Comparison of ENCODE assay signal across 1 cellular context in the genomic region with DNA sequence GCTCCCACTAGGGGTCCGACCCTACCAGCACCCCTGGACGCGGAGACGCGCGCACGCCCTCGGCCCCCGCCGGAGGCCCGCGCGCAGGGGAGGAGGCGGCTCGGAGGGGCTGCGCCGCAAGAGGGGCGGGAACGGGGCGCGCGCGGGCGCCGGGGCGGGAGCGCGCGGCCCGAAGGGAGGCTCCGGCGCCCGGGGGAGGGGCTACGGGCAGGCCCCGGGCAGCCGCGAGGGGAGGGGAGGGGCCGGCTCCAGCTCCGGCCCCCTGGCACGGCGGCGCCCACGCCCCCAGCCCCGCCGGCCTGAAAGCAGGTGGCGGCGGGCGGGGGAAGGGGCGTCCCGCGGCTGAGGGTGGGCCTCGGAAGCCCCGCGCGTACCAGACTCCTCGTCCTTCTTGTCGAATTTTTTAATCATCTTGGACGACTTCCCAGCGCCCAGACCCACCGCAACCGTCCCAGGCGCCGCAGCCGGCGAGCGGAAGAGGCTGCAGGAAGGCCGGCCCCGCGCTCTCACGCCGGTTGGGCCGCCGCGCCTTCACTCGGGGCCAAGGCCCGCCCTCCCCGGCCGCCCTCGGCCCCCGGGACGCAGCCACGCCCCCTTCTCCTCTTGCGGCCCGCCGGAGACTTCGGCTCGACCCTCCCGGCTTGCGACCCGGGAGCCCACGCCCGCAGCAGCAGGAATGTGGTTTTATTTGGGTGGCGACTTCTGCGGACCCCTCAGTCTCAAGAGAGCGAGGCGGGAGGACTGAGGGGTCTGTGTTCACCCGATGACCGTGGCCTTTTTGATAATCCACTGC.
TF ChIP-seq lines count a peak whose summit lies in the region.

A gene with protein sequence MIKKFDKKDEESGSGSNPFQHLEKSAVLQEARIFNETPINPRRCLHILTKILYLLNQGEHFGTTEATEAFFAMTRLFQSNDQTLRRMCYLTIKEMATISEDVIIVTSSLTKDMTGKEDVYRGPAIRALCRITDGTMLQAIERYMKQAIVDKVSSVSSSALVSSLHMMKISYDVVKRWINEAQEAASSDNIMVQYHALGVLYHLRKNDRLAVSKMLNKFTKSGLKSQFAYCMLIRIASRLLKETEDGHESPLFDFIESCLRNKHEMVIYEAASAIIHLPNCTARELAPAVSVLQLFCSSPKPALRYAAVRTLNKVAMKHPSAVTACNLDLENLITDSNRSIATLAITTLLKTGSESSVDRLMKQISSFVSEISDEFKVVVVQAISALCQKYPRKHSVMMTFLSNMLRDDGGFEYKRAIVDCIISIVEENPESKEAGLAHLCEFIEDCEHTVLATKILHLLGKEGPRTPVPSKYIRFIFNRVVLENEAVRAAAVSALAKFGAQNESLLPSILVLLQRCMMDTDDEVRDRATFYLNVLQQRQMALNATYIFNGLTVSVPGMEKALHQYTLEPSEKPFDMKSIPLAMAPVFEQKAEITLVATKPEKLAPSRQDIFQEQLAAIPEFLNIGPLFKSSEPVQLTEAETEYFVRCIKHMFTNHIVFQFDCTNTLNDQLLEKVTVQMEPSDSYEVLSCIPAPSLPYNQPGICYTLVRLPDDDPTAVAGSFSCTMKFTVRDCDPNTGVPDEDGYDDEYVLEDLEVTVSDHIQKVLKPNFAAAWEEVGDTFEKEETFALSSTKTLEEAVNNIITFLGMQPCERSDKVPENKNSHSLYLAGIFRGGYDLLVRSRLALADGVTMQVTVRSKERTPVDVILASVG (minus strand): TSS at position 491 of the 793 bp plus-strand sequence. CDS start 80 bp downstream, at position 411.

TF ChIP-seq in K562, 482 proteins besides CTCF, POLR2A, EP300 and RAD21 (continued from another document and continues in another):
- TF ChIP-seq NR2C1 (IDR thresholded peaks at IDR 0.05) (no peak), NR2C1 (tag; IDR thresholded peaks at IDR 0.05) (no peak), ZNF586 (CRISPR knock-in tag; conservative IDR thresholded peaks at IDR 0.05) (no peak), SMARCB1 (IDR thresholded peaks at IDR 0.05; ENCODE audit: insufficient read length, low read depth) (no peak), ZNF780A (CRISPR knock-in tag; IDR thresholded peaks at IDR 0.05) (no peak), POU5F1 (IDR thresholded peaks at IDR 0.05; ENCODE audit: borderline replicate concordance, low read depth, low read length, partially characterized antibody) (no peak), ZNF764 (CRISPR knock-in tag; IDR thresholded peaks at IDR 0.05; ENCODE audit: low read depth) (no peak), CHD1 (IDR thresholded peaks at IDR 0.05; ENCODE audit: low read length) (peak; percentile 53), FOXK2 (conservative IDR thresholded peaks at IDR 0.05 in 1 of 2, IDR thresholded peaks at IDR 0.05 in 1 of 2; ENCODE audit: low read depth in 2 of 2) (no peak), SMC3 (conservative IDR thresholded peaks at IDR 0.05; ENCODE audit: insufficient read depth, low read depth, low read length) (no peak), SIX5 (IDR thresholded peaks at IDR 0.05; ENCODE audit: borderline replicate concordance in 1 of 2, insufficient read depth in 1 of 2, low read depth in 1 of 2, low read length in 2 of 2) (no peak), TEAD2 (tag; IDR thresholded peaks at IDR 0.05) (no peak), BRF1 (IDR thresholded peaks at IDR 0.05; ENCODE audit: borderline replicate concordance, extremely low read depth, insufficient read length) (no peak), MAZ (CRISPR knock-in tag; conservative IDR thresholded peaks at IDR 0.05 in 1 of 2, IDR thresholded peaks at IDR 0.05 in 1 of 2) (peak; percentile 73 to 75), ZNF143 (CRISPR knock-in tag; IDR thresholded peaks at IDR 0.05) (no peak), DPF2 (IDR thresholded peaks at IDR 0.05) (no peak), TEAD4 (IDR thresholded peaks at IDR 0.05; ENCODE audit: low read length) (no peak; the same call in 1 of the 2 replicates), TEAD4 (CRISPR knock-in tag; IDR thresholded peaks at IDR 0.05; ENCODE audit: borderline replicate concordance) (no peak), ILK (tag; IDR thresholded peaks at IDR 0.05; ENCODE audit: borderline replicate concordance, low read depth) (no peak), CHD2 (IDR thresholded peaks at IDR 0.05; ENCODE audit: low read depth, low read length) (peak; percentile 51), ARID1B (IDR thresholded peaks at IDR 0.05) (no peak), TRIM24 (IDR thresholded peaks at IDR 0.05) (no peak), CEBPG (CRISPR knock-in tag; IDR thresholded peaks at IDR 0.05) (no peak), CEBPG (tag; conservative IDR thresholded peaks at IDR 0.05 in 1 of 2, IDR thresholded peaks at IDR 0.05 in 1 of 2) (no peak), ZNF445 (CRISPR knock-in tag; IDR thresholded peaks at IDR 0.05; ENCODE audit: low read depth) (no peak), TCF3 (CRISPR knock-in tag; IDR thresholded peaks at IDR 0.05) (no peak), ZC3H11A (IDR thresholded peaks at IDR 0.05; ENCODE audit: low read depth, low read length) (no peak), ILF3 (IDR thresholded peaks at IDR 0.05; ENCODE audit: borderline replicate concordance) (no peak), THRAP3 (IDR thresholded peaks at IDR 0.05; ENCODE audit: borderline replicate concordance) (no peak), ZNF217 (CRISPR knock-in tag; IDR thresholded peaks at IDR 0.05) (no peak), ZBTB1 (CRISPR knock-in tag; IDR thresholded peaks at IDR 0.05; ENCODE audit: borderline replicate concordance, low read depth) (0 out of 2 replicates have a peak, but pooled peaks have one; percentile 43), FOXM1 (IDR thresholded peaks at IDR 0.05; ENCODE audit: low read depth) (no peak), FOXM1 (CRISPR knock-in tag; IDR thresholded peaks at IDR 0.05; ENCODE audit: low read depth) (no peak), SMARCA5 (IDR thresholded peaks at IDR 0.05) (no peak; the same call in 1 of the 2 replicates), XRCC3 (IDR thresholded peaks at IDR 0.05) (no peak), ZNF133 (CRISPR knock-in tag; IDR thresholded peaks at IDR 0.05) (no peak), STAG1 (CRISPR knock-in tag; IDR thresholded peaks at IDR 0.05; ENCODE audit: borderline replicate concordance) (no peak), SUPT5H (IDR thresholded peaks at IDR 0.05) (peak; percentile 74), CREM (IDR thresholded peaks at IDR 0.05; ENCODE audit: low read depth) (peak; percentile 59), XRCC5 (IDR thresholded peaks at IDR 0.05; ENCODE audit: low read depth, low read length) (no peak), HDGF (IDR thresholded peaks at IDR 0.05) (no peak), PHB2 (IDR thresholded peaks at IDR 0.05; ENCODE audit: low read depth) (no peak), ZNF695 (CRISPR knock-in tag; IDR thresholded peaks at IDR 0.05) (no peak), ZNF23 (CRISPR knock-in tag; IDR thresholded peaks at IDR 0.05) (peak; percentile 46; the same call in 1 of the 2 replicates), NCOR1 (IDR thresholded peaks at IDR 0.05) (no peak), ETV1 (tag; conservative IDR thresholded peaks at IDR 0.05; ENCODE audit: low read depth) (no peak), KDM4B (IDR thresholded peaks at IDR 0.05; ENCODE audit: borderline replicate concordance in 2 of 2, low read depth in 1 of 2) (peak in 1 of 2 experiments; percentile 77; a peak in 1 of 4 replicates), CBFA2T2 (conservative IDR thresholded peaks at IDR 0.05) (no peak), ZNF212 (CRISPR knock-in tag; IDR thresholded peaks at IDR 0.05) (no peak), ZNF707 (CRISPR knock-in tag; conservative IDR thresholded peaks at IDR 0.05) (no peak), BCOR (IDR thresholded peaks at IDR 0.05) (no peak), MTF1 (CRISPR knock-in tag; IDR thresholded peaks at IDR 0.05; ENCODE audit: borderline replicate concordance) (no peak), PTBP1 (IDR thresholded peaks at IDR 0.05; ENCODE audit: low read depth, low read length) (no peak), ZNF766 (CRISPR knock-in tag; conservative IDR thresholded peaks at IDR 0.05) (peak; percentile 60; the same call in 1 of the 2 replicates), NUFIP1 (IDR thresholded peaks at IDR 0.05; ENCODE audit: partially characterized antibody) (no peak), ZNF197 (CRISPR knock-in tag; IDR thresholded peaks at IDR 0.05; ENCODE audit: low read depth) (0 out of 2 replicates have a peak, but pooled peaks have one; percentile 34)
- TF ChIP-seq, protein P1, sequence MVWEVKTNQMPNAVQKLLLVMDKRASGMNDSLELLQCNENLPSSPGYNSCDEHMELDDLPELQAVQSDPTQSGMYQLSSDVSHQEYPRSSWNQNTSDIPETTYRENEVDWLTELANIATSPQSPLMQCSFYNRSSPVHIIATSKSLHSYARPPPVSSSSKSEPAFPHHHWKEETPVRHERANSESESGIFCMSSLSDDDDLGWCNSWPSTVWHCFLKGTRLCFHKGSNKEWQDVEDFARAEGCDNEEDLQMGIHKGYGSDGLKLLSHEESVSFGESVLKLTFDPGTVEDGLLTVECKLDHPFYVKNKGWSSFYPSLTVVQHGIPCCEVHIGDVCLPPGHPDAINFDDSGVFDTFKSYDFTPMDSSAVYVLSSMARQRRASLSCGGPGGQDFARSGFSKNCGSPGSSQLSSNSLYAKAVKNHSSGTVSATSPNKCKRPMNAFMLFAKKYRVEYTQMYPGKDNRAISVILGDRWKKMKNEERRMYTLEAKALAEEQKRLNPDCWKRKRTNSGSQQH (CRISPR knock-in tag; IDR thresholded peaks at IDR 0.05), result no peak
- TF ChIP-seq, protein P2, sequence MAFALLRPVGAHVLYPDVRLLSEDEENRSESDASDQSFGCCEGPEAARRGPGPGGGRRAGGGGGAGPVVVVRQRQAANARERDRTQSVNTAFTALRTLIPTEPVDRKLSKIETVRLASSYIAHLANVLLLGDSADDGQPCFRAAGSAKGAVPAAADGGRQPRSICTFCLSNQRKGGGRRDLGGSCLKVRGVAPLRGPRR (CRISPR knock-in tag; IDR thresholded peaks at IDR 0.05), result no peak
- TF ChIP-seq, protein P3, sequence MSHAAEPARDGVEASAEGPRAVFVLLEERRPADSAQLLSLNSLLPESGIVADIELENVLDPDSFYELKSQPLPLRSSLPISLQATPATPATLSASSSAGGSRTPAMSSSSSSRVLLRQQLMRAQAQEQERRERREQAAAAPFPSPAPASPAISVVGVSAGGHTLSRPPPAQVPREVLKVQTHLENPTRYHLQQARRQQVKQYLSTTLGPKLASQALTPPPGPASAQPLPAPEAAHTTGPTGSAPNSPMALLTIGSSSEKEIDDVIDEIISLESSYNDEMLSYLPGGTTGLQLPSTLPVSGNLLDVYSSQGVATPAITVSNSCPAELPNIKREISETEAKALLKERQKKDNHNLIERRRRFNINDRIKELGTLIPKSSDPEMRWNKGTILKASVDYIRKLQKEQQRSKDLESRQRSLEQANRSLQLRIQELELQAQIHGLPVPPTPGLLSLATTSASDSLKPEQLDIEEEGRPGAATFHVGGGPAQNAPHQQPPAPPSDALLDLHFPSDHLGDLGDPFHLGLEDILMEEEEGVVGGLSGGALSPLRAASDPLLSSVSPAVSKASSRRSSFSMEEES (CRISPR knock-in tag; IDR thresholded peaks at IDR 0.05), result no peak
- TF ChIP-seq, protein P4, sequence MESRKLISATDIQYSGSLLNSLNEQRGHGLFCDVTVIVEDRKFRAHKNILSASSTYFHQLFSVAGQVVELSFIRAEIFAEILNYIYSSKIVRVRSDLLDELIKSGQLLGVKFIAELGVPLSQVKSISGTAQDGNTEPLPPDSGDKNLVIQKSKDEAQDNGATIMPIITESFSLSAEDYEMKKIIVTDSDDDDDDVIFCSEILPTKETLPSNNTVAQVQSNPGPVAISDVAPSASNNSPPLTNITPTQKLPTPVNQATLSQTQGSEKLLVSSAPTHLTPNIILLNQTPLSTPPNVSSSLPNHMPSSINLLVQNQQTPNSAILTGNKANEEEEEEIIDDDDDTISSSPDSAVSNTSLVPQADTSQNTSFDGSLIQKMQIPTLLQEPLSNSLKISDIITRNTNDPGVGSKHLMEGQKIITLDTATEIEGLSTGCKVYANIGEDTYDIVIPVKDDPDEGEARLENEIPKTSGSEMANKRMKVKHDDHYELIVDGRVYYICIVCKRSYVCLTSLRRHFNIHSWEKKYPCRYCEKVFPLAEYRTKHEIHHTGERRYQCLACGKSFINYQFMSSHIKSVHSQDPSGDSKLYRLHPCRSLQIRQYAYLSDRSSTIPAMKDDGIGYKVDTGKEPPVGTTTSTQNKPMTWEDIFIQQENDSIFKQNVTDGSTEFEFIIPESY (CRISPR knock-in tag; IDR thresholded peaks at IDR 0.05), result peak; percentile 68; the same call in 1 of the 2 replicates
- TF ChIP-seq, protein P5, sequence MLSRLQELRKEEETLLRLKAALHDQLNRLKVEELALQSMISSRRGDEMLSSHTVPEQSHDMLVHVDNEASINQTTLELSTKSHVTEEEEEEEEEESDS (CRISPR knock-in tag; IDR thresholded peaks at IDR 0.05), result no peak
- TF ChIP-seq, protein P6, sequence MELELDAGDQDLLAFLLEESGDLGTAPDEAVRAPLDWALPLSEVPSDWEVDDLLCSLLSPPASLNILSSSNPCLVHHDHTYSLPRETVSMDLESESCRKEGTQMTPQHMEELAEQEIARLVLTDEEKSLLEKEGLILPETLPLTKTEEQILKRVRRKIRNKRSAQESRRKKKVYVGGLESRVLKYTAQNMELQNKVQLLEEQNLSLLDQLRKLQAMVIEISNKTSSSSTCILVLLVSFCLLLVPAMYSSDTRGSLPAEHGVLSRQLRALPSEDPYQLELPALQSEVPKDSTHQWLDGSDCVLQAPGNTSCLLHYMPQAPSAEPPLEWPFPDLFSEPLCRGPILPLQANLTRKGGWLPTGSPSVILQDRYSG (tag; conservative IDR thresholded peaks at IDR 0.05; ENCODE audit: low read depth), result no peak
- TF ChIP-seq, protein P7, sequence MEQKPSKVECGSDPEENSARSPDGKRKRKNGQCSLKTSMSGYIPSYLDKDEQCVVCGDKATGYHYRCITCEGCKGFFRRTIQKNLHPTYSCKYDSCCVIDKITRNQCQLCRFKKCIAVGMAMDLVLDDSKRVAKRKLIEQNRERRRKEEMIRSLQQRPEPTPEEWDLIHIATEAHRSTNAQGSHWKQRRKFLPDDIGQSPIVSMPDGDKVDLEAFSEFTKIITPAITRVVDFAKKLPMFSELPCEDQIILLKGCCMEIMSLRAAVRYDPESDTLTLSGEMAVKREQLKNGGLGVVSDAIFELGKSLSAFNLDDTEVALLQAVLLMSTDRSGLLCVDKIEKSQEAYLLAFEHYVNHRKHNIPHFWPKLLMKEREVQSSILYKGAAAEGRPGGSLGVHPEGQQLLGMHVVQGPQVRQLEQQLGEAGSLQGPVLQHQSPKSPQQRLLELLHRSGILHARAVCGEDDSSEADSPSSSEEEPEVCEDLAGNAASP (IDR thresholded peaks at IDR 0.05), result no peak
- TF ChIP-seq, protein P8, sequence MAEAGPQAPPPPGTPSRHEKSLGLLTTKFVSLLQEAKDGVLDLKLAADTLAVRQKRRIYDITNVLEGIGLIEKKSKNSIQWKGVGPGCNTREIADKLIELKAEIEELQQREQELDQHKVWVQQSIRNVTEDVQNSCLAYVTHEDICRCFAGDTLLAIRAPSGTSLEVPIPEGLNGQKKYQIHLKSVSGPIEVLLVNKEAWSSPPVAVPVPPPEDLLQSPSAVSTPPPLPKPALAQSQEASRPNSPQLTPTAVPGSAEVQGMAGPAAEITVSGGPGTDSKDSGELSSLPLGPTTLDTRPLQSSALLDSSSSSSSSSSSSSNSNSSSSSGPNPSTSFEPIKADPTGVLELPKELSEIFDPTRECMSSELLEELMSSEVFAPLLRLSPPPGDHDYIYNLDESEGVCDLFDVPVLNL (CRISPR knock-in tag; IDR thresholded peaks at IDR 0.05; ENCODE audit: low read depth), result no peak
